In genomic region chr9:113222482-113222841, GRCh38 we compare ENCODE assay signal across 8 cellular contexts. TPM values are rescaled to one million over a fixed set of nuclear protein-coding genes. Genes with fewer than 3 reads are reported as not detected.
A peak's percentile ranks its signal among the peaks of the same experiment; 100 is the strongest.
DNase-seq lines count a peak whose midpoint lies in the region; ATAC-seq and TF ChIP-seq lines count a peak whose summit lies in the region.

No MANE protein-coding gene starts in this region.

- H3K9me3 Mint-ChIP-seq in CD4-positive, alpha-beta T cell = no peaks in the 10 kb centered on the region

- peaks cover 4 to 21% of the 10 kb centered on the region in 2 donors for H3K4me1 ChIP-seq in mucosa of rectum (ENCODE audit: control insufficient read depth in 2 of 2, insufficient read depth in 2 of 2, low read length in 2 of 2)

- peak overlapping the region; percentile 88 for H3K27ac Mint-ChIP-seq in CD4-positive, alpha-beta T cell

- no peak for DNase-seq in CD4-positive, alpha-beta T cell
- no peak for DNase-seq in LNCaP clone FGC (ENCODE audit: low read depth)
- DNase-seq in brain microvascular endothelial cell = no peak
- no peak for DNase-seq in activated CD8-positive, alpha-beta memory T cell treated with anti-CD3 and anti-CD28 coated beads for 24 hours
- no peak for DNase-seq in NCI-H2107 (lab: John Stamatoyannopoulos, UW)

- POLR2A ChIA-PET in CD4-positive, alpha-beta T cell (lab: Charles Lee) = interaction anchor here (1.8 to 2.5 kb wide), 3 partner anchors 10 to 188 kb away, joined by 12 to 21 read pairs (median 16); partner anchors contain the start of genes C9orf43, CDC26, POLE3 and PRPF4

- TF ChIP-seq CTCF in CD4-positive, alpha-beta T cell (IDR thresholded peaks at IDR 0.05) = no peak
- TF ChIP-seq CTCF in LNCaP clone FGC (IDR thresholded peaks at IDR 0.05; ENCODE audit: control insufficient read depth, extremely low read depth, insufficient read depth) (no peak), brain microvascular endothelial cell (IDR thresholded peaks at IDR 0.05; ENCODE audit: low read depth, low read length, missing control alignments) (no peak)

- intact Hi-C loops in CD4-positive, alpha-beta T cell (cut with DNase I, micrococcal nuclease) = loop anchor here in 1 of 2 experiments (1.0 to 10.0 kb wide), 8 partner anchors 53 to 1740 kb away; partner anchors contain the start of genes ALAD, CDC26, DNAJC25 and ECPAS

- in situ Hi-C loops in brain microvascular endothelial cell (cut with HindIII; ENCODE audit: low pct_ligation_motif_present, low sequenced_read_pairs) = no loop called here

- H3K27ac ChIP-seq in CD4-positive, alpha-beta T cell (ENCODE audit: low read depth, low read length) = no peak overlapping the region
- H3K27ac ChIP-seq in brain microvascular endothelial cell = no peak overlapping the region
- H3K27ac ChIP-seq in mucosa of rectum (ENCODE audit: low read depth in 2 of 2, low read length in 2 of 2) = peak overlapping the region; percentile 81 to 85

- H3K9me3 ChIP-seq in CD4-positive, alpha-beta T cell (ENCODE audit: control insufficient read depth, low read length) = no peaks in the 10 kb centered on the region
- no peaks in the 10 kb centered on the region for H3K9me3 ChIP-seq in mucosa of rectum (ENCODE audit: control insufficient read depth in 2 of 2, low read length in 2 of 2)

- peak overlapping the region; percentile 94 to 98 for H3K9ac ChIP-seq in mucosa of rectum (ENCODE audit: low read depth in 1 of 2, low read length in 2 of 2)

- no peaks in the 10 kb centered on the region for H3K27me3 Mint-ChIP-seq in CD4-positive, alpha-beta T cell

- H3K4me3 ChIP-seq in LNCaP clone FGC (ENCODE audit: low read depth, low read length) (peak overlapping the region; percentile 97), brain microvascular endothelial cell (ENCODE audit: low read depth, low read length) (peak overlapping the region; percentile 95), mucosa of rectum (ENCODE audit: low read length in 2 of 2) (peak overlapping the region; percentile 95 to 96)

- no peaks in the 10 kb centered on the region for H3K36me3 ChIP-seq in brain microvascular endothelial cell (replicated peaks)
- no peaks in the 10 kb centered on the region for H3K36me3 ChIP-seq in mucosa of rectum (ENCODE audit: control insufficient read depth in 2 of 2, insufficient read depth in 2 of 2, low read length in 2 of 2)

- CTCF ChIA-PET in CD4-positive, alpha-beta T cell (lab: Charles Lee) = interaction anchor here (2.1 kb wide), 1 partner anchor 52 kb away, joined by 10 read pairs; the partner anchor contains the start of genes CDC26 and PRPF4

- H3K36me3 Mint-ChIP-seq in CD4-positive, alpha-beta T cell (ENCODE audit: low read depth) = peaks cover 11% of the 10 kb centered on the region

- peak overlapping the region; percentile 99 for H3K4me3 Mint-ChIP-seq in CD4-positive, alpha-beta T cell

- H3K4me1 Mint-ChIP-seq in CD4-positive, alpha-beta T cell (ENCODE audit: low read depth) = peaks cover 55% of the 10 kb centered on the region

- no peak for ATAC-seq in CD4-positive, alpha-beta T cell (ENCODE audit: poor library complexity)
- ATAC-seq in GM21390 (IDR thresholded peaks at IDR 0.05; ENCODE audit: unreplicated experiment) = no peak
- no peak for ATAC-seq in HG02759 (IDR thresholded peaks at IDR 0.05; ENCODE audit: unreplicated experiment)

- no peaks in the 10 kb centered on the region for H3K27me3 ChIP-seq in CD4-positive, alpha-beta T cell (ENCODE audit: control insufficient read depth, insufficient read depth, low read length)
- H3K27me3 ChIP-seq in brain microvascular endothelial cell (replicated peaks) (no peaks in the 10 kb centered on the region), mucosa of rectum (ENCODE audit: control insufficient read depth in 2 of 2, insufficient read depth in 2 of 2, low read length in 2 of 2) (no peaks in the 10 kb centered on the region)

RNA-seq across cellular contexts. Expression of gene SLC31A1, which starts 1.1 kb away (rescaled TPM):
- 10 to 100 TPM; 12.1 to 12.3 TPM for total RNA-seq in CD4-positive, alpha-beta T cell

RNA-seq across cellular contexts. Expression of gene FKBP15, which starts 1.4 kb away (rescaled TPM):
- total RNA-seq in CD4-positive, alpha-beta T cell = 10 to 100 TPM; 11.9 to 14.2 TPM

RNA-seq across cellular contexts. Expression of gene CDC26, which starts 52.9 kb away (rescaled TPM):
- 10 to 100 TPM; 15.8 to 18.0 TPM for total RNA-seq in CD4-positive, alpha-beta T cell

RNA-seq across cellular contexts. Expression of gene PRPF4, which starts 53.0 kb away (rescaled TPM):
- total RNA-seq in CD4-positive, alpha-beta T cell = 10 to 100 TPM; 23.4 to 25.5 TPM

Comparison
In these comparisons a context has a peak if more than half of its experiments do, and no peak if none do; other contexts are left out.
1. H3K27ac ChIP-seq: peak in mucosa of rectum (2 of 2); none in CD4-positive, alpha-beta T cell (single experiment) and brain microvascular endothelial cell (single experiment).
2. Peak in every context shown above with its lines, with median percentiles within 50 percentile points of each other: H3K4me3 ChIP-seq.